ENCODE assay signal across 1 cellular context in genomic region chr13:23888658-23889597, GRCh38.
TF ChIP-seq lines count a peak whose summit lies in the region.

Gene MIPEP (minus strand): TSS chr13:23889400. CDS start chr13:23889320, 80 bp downstream.

TF ChIP-seq in K562, 482 proteins besides CTCF, POLR2A, EP300 and RAD21 (continued from another document and continues in another):
- TF ChIP-seq REST (CRISPR knock-in tag; IDR thresholded peaks at IDR 0.05; ENCODE audit: low read depth) = no peak
- TF ChIP-seq NKRF (IDR thresholded peaks at IDR 0.05; ENCODE audit: borderline replicate concordance) = peak; percentile 91
- TF ChIP-seq HDAC1 (IDR thresholded peaks at IDR 0.05) = peak in 1 of 2 experiments; percentile 97; a peak in 2 of 4 replicates
- TF ChIP-seq MXI1 (IDR thresholded peaks at IDR 0.05; ENCODE audit: low read depth, low read length) = peak; percentile 85
- TF ChIP-seq ETV5 (CRISPR knock-in tag; IDR thresholded peaks at IDR 0.05; ENCODE audit: low read depth) = 0 out of 2 replicates have a peak, but pooled peaks have one; percentile 16
- peak; percentile 51 to 55 for TF ChIP-seq E2F6 (IDR thresholded peaks at IDR 0.05; ENCODE audit: borderline replicate concordance in 1 of 2, extremely low read depth in 1 of 2, insufficient read depth in 1 of 2, insufficient read length in 1 of 2, low read depth in 1 of 2, low read length in 1 of 2, poor library complexity in 1 of 2, severe bottlenecking in 1 of 2)
- no peak for TF ChIP-seq PATZ1 (CRISPR knock-in tag; IDR thresholded peaks at IDR 0.05; ENCODE audit: borderline replicate concordance)
- 0 out of 2 replicates have a peak, but pooled peaks have one; percentile 18 for TF ChIP-seq KLF16 (IDR thresholded peaks at IDR 0.05)
- peak; percentile 87 for TF ChIP-seq BHLHE40 (IDR thresholded peaks at IDR 0.05; ENCODE audit: low read length)
- TF ChIP-seq TCF7L2 (IDR thresholded peaks at IDR 0.05; ENCODE audit: low read depth, low read length) = no peak
- no peak for TF ChIP-seq GATA2 (CRISPR knock-in tag; IDR thresholded peaks at IDR 0.05)
- no peak for TF ChIP-seq TEAD4 (IDR thresholded peaks at IDR 0.05; ENCODE audit: low read length)
- TF ChIP-seq TEAD4 (CRISPR knock-in tag; IDR thresholded peaks at IDR 0.05; ENCODE audit: borderline replicate concordance) = no peak
- no peak for TF ChIP-seq PYGO2 (tag; IDR thresholded peaks at IDR 0.05)
- TF ChIP-seq PKNOX1 (IDR thresholded peaks at IDR 0.05) = no peak
- no peak for TF ChIP-seq ZNF431 (CRISPR knock-in tag; IDR thresholded peaks at IDR 0.05)
- no peak for TF ChIP-seq NR2C2 (CRISPR knock-in tag; IDR thresholded peaks at IDR 0.05)
- TF ChIP-seq NR2C2 (tag; IDR thresholded peaks at IDR 0.05) = peak; percentile 22; the same call in 1 of the 2 replicates
- TF ChIP-seq FOXJ2 (tag; IDR thresholded peaks at IDR 0.05) = 0 out of 2 replicates have a peak, but pooled peaks have one; percentile 12
- TF ChIP-seq TOE1 (IDR thresholded peaks at IDR 0.05; ENCODE audit: borderline replicate concordance) = peak; percentile 69; the same call in 1 of the 2 replicates
- TF ChIP-seq TOE1 (CRISPR knock-in tag; IDR thresholded peaks at IDR 0.05; ENCODE audit: borderline replicate concordance, low read depth) = no peak
- TF ChIP-seq ZBTB8A (IDR thresholded peaks at IDR 0.05; ENCODE audit: partially characterized antibody) = no peak
- TF ChIP-seq ZZZ3 (IDR thresholded peaks at IDR 0.05) = no peak
- peak; percentile 97 to 99 for TF ChIP-seq MNT (conservative IDR thresholded peaks at IDR 0.05)
- no peak for TF ChIP-seq ILF3 (IDR thresholded peaks at IDR 0.05; ENCODE audit: borderline replicate concordance)
- TF ChIP-seq NR1H2 (CRISPR knock-in tag; IDR thresholded peaks at IDR 0.05) = no peak
- no peak for TF ChIP-seq ZMIZ1 (IDR thresholded peaks at IDR 0.05; ENCODE audit: low read depth in 2 of 2, low read length in 2 of 2)
- no peak for TF ChIP-seq RBM25 (IDR thresholded peaks at IDR 0.05; ENCODE audit: low read depth, low read length, severe bottlenecking)
- TF ChIP-seq RBFOX2 (IDR thresholded peaks at IDR 0.05; ENCODE audit: low read depth, low read length) = peak; percentile 73
- TF ChIP-seq ZNF41 (CRISPR knock-in tag; conservative IDR thresholded peaks at IDR 0.05) = no peak
- TF ChIP-seq RFX7 (CRISPR knock-in tag; IDR thresholded peaks at IDR 0.05) = no peak
- TF ChIP-seq MAFG (tag; conservative IDR thresholded peaks at IDR 0.05) = no peak
- peak; percentile 41 for TF ChIP-seq KDM5B (IDR thresholded peaks at IDR 0.05; ENCODE audit: insufficient replicate concordance, low read depth, low read length)
- peak; percentile 99 for TF ChIP-seq USF2 (CRISPR knock-in tag; IDR thresholded peaks at IDR 0.05)
- TF ChIP-seq THAP7 (CRISPR knock-in tag; IDR thresholded peaks at IDR 0.05) = no peak
- TF ChIP-seq CEBPZ (IDR thresholded peaks at IDR 0.05; ENCODE audit: borderline replicate concordance, low read depth, low read length) = no peak
- TF ChIP-seq ETS1 (conservative IDR thresholded peaks at IDR 0.05; ENCODE audit: control insufficient read depth, low read depth, low read length) = peak; percentile 88
